In genomic region chr20:10218536-10219451, GRCh38 we compare ENCODE assay signal across 8 cellular contexts. TPM values are rescaled to one million over a fixed set of nuclear protein-coding genes. Genes with fewer than 3 reads are reported as not detected.
DNase-seq lines count a peak whose midpoint lies in the region; ATAC-seq, FAIRE-seq and TF ChIP-seq lines count a peak whose summit lies in the region.

Gene SNAP25 (plus strand): TSS chr20:10218830. CDS start chr20:10275492, 56,662 bp downstream.

- TF ChIP-seq RAD21 in Ishikawa (IDR thresholded peaks at IDR 0.05; ENCODE audit: low read depth): no peak

- H3K9me3 Mint-ChIP-seq in CD4-positive, alpha-beta memory T cell: peaks cover 0 to 13% (median 5%) of the 10 kb centered on the region in 8 donors

- H3K36me3 Mint-ChIP-seq in CD4-positive, alpha-beta memory T cell: no peaks in the 10 kb centered on the region

- peak; percentile 77 to 86 for ATAC-seq in right cardiac atrium

- H3K27me3 ChIP-seq in CD4-positive, alpha-beta memory T cell (ENCODE audit: insufficient read depth, low read length): peaks cover 13% of the 10 kb centered on the region
- H3K27me3 ChIP-seq in ascending aorta (no peaks in the 10 kb centered on the region), right cardiac atrium (ENCODE audit: control insufficient read depth, insufficient read depth) (no peaks in the 10 kb centered on the region), prostate gland (replicated peaks; ENCODE audit: insufficient read depth) (no peaks in the 10 kb centered on the region)

- peak within 1 kb of the TSS in 1 of 2 donors; percentile 50 for H3K4me3 ChIP-seq in CD4-positive, alpha-beta memory T cell (ENCODE audit: low read length in 2 of 2)
- H3K4me3 ChIP-seq in ascending aorta (peak within 1 kb of the TSS; percentile 39 to 72), right cardiac atrium (ENCODE audit: low read length) (peak within 1 kb of the TSS; percentile 30), prostate gland (peak within 1 kb of the TSS; percentile 23 to 29), OCI-LY7 (ENCODE audit: low read depth, low read length, poor library complexity, severe bottlenecking) (no peak within 1 kb of the TSS)

- peak within 1 kb of the TSS in 4 of 7 donors; percentile 19 to 49 (median 44) for H3K27ac Mint-ChIP-seq in CD4-positive, alpha-beta memory T cell

- H2AFZ ChIP-seq in OCI-LY7 (ENCODE audit: low read length): no peak within 1 kb of the TSS

- peak; percentile 29 to 43 (median 39) for DNase-seq in CD4-positive, alpha-beta memory T cell
- DNase-seq in RCC 7860 (ENCODE audit: low spot score): peak; percentile 45
- peak in 1 of 2 donors; percentile 87 for DNase-seq in ascending aorta (ENCODE audit: low spot score in 2 of 2)
- peak; percentile 69 to 86 (median 70) for DNase-seq in right cardiac atrium
- peak; percentile 64 for DNase-seq in prostate gland (ENCODE audit: low spot score)
- DNase-seq in GM03348 (ENCODE audit: low spot score): no peak
- DNase-seq in OCI-LY7 (ENCODE audit: low spot score): no peak

- no peaks in the 10 kb centered on the region for H3K9me3 ChIP-seq in CD4-positive, alpha-beta memory T cell (ENCODE audit: control insufficient read depth in 1 of 2, low read length in 2 of 2)
- H3K9me3 ChIP-seq in ascending aorta (no peaks in the 10 kb centered on the region), right cardiac atrium (ENCODE audit: control insufficient read depth, low read length) (no peaks in the 10 kb centered on the region), prostate gland (no peaks in the 10 kb centered on the region), OCI-LY7 (ENCODE audit: low read length) (no peaks in the 10 kb centered on the region)

- CTCF ChIA-PET in CD4-positive, alpha-beta memory T cell (lab: Charles Lee; ENCODE audit: partially characterized antibody): no interaction called here
- CTCF ChIA-PET in OCI-LY7 (lab: Charles Lee; ENCODE audit: unreplicated experiment): no interaction called here

- no peak within 1 kb of the TSS for H3K4me2 ChIP-seq in OCI-LY7 (ENCODE audit: low read length)

- H3K4me3 Mint-ChIP-seq in CD4-positive, alpha-beta memory T cell: peak within 1 kb of the TSS; percentile 53 to 82 (median 72)

- no peaks in the 10 kb centered on the region for H3K79me2 ChIP-seq in OCI-LY7 (ENCODE audit: insufficient read depth, low read depth, low read length)

- H3K4me1 Mint-ChIP-seq in CD4-positive, alpha-beta memory T cell: peaks cover 7 to 21% (median 11%) of the 10 kb centered on the region in 4 donors

- no peak for TF ChIP-seq POLR2A in prostate gland (IDR thresholded peaks at IDR 0.05)

- WGBS in right cardiac atrium: 1% methylated on average over 53 of the region's 53 CpGs
- under 1% methylated on average over 51 of the region's 53 CpGs for WGBS in prostate gland

- POLR2A ChIA-PET in CD4-positive, alpha-beta memory T cell (lab: Charles Lee; ENCODE audit: partially characterized antibody): no interaction called here
- POLR2A ChIA-PET in OCI-LY7 (lab: Charles Lee): no interaction called here

- H3K4me1 ChIP-seq in CD4-positive, alpha-beta memory T cell (ENCODE audit: insufficient read depth, low read length): peaks cover 11% of the 10 kb centered on the region
- no peaks in the 10 kb centered on the region for H3K4me1 ChIP-seq in ascending aorta
- H3K4me1 ChIP-seq in right cardiac atrium (ENCODE audit: control insufficient read depth, insufficient read depth, low read length): no peaks in the 10 kb centered on the region
- H3K4me1 ChIP-seq in prostate gland (replicated peaks): no peaks in the 10 kb centered on the region
- no peaks in the 10 kb centered on the region for H3K4me1 ChIP-seq in OCI-LY7 (ENCODE audit: insufficient read depth, low read length, poor library complexity, severe bottlenecking)

- intact Hi-C loops in CD4-positive, alpha-beta memory T cell (cut with micrococcal nuclease): no loop called here
- intact Hi-C loops in ascending aorta (cut with DNase I): loop anchor here (1.0 to 10.0 kb wide), 6 partner anchors 46 to 426 kb away; partner anchors contain the start of genes MKKS and SLX4IP
- intact Hi-C loops in right cardiac atrium (cut with DNase I): no loop called here
- intact Hi-C loops in prostate gland (cut with DNase I): loop anchor here (5.0 kb wide), 1 partner anchor 214 kb away; the partner anchor contains the start of gene MKKS
- intact Hi-C loops in OCI-LY7 (cut with micrococcal nuclease; ENCODE audit: unreplicated experiment): no loop called here

- no peaks in the 10 kb centered on the region for H3K36me3 ChIP-seq in CD4-positive, alpha-beta memory T cell (ENCODE audit: insufficient read depth, low read length)
- H3K36me3 ChIP-seq in ascending aorta: no peaks in the 10 kb centered on the region
- H3K36me3 ChIP-seq in prostate gland: no peaks in the 10 kb centered on the region
- no peaks in the 10 kb centered on the region for H3K36me3 ChIP-seq in OCI-LY7 (ENCODE audit: insufficient read depth, low read length)

- H4K20me1 ChIP-seq in OCI-LY7 (ENCODE audit: insufficient read depth, low read length): no peaks in the 10 kb centered on the region

- no TSS peak for BruUV-seq in OCI-LY7 (replicated peaks; lab: Mats Ljungman, UMichigan)

- H3K9me2 ChIP-seq in OCI-LY7 (ENCODE audit: insufficient read depth, low read length): no peaks in the 10 kb centered on the region

- TF ChIP-seq CTCF in ascending aorta (IDR thresholded peaks at IDR 0.05) (no peak), prostate gland (IDR thresholded peaks at IDR 0.05) (no peak), OCI-LY7 (conservative IDR thresholded peaks at IDR 0.05; ENCODE audit: low read length) (no peak)

- TF ChIP-seq EP300 in Ishikawa (IDR thresholded peaks at IDR 0.05; ENCODE audit: borderline replicate concordance): no peak

- no peak within 1 kb of the TSS for H3K27ac ChIP-seq in CD4-positive, alpha-beta memory T cell (ENCODE audit: low read depth, low read length)
- H3K27ac ChIP-seq in ascending aorta (peak within 1 kb of the TSS; percentile 93 to 98), right cardiac atrium (ENCODE audit: low read length) (peak within 1 kb of the TSS; percentile 70), prostate gland (peak within 1 kb of the TSS; percentile 86 to 88), OCI-LY7 (ENCODE audit: low read depth, low read length, poor library complexity, severe bottlenecking) (no peak within 1 kb of the TSS)

- no peak for FAIRE-seq in RCC 7860 (lab: Jason Lieb, UNC)

- H3K27me3 Mint-ChIP-seq in CD4-positive, alpha-beta memory T cell: peaks cover 40 to 53% of the 10 kb centered on the region in 2 donors

TF ChIP-seq in Ishikawa, 13 proteins besides CTCF, POLR2A, EP300 and RAD21:
- TF ChIP-seq NFIC (IDR thresholded peaks at IDR 0.05): no peak
- TF ChIP-seq, protein P1, sequence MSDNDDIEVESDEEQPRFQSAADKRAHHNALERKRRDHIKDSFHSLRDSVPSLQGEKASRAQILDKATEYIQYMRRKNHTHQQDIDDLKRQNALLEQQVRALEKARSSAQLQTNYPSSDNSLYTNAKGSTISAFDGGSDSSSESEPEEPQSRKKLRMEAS (IDR thresholded peaks at IDR 0.05): 0 out of 2 replicates have a peak, but pooled peaks have one; percentile 16
- no peak for TF ChIP-seq CEBPB (IDR thresholded peaks at IDR 0.05)
- TF ChIP-seq EGR1 (IDR thresholded peaks at IDR 0.05): 0 out of 2 replicates have a peak, but pooled peaks have one; percentile 33
- no peak for TF ChIP-seq ZBTB7A (IDR thresholded peaks at IDR 0.05; ENCODE audit: low read depth)
- TF ChIP-seq, protein P2, sequence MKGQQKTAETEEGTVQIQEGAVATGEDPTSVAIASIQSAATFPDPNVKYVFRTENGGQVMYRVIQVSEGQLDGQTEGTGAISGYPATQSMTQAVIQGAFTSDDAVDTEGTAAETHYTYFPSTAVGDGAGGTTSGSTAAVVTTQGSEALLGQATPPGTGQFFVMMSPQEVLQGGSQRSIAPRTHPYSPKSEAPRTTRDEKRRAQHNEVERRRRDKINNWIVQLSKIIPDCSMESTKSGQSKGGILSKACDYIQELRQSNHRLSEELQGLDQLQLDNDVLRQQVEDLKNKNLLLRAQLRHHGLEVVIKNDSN (IDR thresholded peaks at IDR 0.05): no peak
- no peak for TF ChIP-seq TAF1 (IDR thresholded peaks at IDR 0.05; ENCODE audit: low read depth)
- TF ChIP-seq FOXM1 (IDR thresholded peaks at IDR 0.05; ENCODE audit: borderline replicate concordance, low read depth): no peak
- TF ChIP-seq YY1 (IDR thresholded peaks at IDR 0.05; ENCODE audit: low read depth): peak; percentile 95
- no peak for TF ChIP-seq TCF12 (IDR thresholded peaks at IDR 0.05; ENCODE audit: low read depth)
- TF ChIP-seq, protein P3, sequence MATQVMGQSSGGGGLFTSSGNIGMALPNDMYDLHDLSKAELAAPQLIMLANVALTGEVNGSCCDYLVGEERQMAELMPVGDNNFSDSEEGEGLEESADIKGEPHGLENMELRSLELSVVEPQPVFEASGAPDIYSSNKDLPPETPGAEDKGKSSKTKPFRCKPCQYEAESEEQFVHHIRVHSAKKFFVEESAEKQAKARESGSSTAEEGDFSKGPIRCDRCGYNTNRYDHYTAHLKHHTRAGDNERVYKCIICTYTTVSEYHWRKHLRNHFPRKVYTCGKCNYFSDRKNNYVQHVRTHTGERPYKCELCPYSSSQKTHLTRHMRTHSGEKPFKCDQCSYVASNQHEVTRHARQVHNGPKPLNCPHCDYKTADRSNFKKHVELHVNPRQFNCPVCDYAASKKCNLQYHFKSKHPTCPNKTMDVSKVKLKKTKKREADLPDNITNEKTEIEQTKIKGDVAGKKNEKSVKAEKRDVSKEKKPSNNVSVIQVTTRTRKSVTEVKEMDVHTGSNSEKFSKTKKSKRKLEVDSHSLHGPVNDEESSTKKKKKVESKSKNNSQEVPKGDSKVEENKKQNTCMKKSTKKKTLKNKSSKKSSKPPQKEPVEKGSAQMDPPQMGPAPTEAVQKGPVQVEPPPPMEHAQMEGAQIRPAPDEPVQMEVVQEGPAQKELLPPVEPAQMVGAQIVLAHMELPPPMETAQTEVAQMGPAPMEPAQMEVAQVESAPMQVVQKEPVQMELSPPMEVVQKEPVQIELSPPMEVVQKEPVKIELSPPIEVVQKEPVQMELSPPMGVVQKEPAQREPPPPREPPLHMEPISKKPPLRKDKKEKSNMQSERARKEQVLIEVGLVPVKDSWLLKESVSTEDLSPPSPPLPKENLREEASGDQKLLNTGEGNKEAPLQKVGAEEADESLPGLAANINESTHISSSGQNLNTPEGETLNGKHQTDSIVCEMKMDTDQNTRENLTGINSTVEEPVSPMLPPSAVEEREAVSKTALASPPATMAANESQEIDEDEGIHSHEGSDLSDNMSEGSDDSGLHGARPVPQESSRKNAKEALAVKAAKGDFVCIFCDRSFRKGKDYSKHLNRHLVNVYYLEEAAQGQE (IDR thresholded peaks at IDR 0.05; ENCODE audit: low read depth): no peak
- peak; percentile 62 for TF ChIP-seq CREB1 (IDR thresholded peaks at IDR 0.05; ENCODE audit: low read depth)
- no peak for TF ChIP-seq TEAD4 (IDR thresholded peaks at IDR 0.05)

RNA-seq across cellular contexts. Expression of gene SNAP25, which starts in this region (rescaled TPM):
- total RNA-seq in CD4-positive, alpha-beta memory T cell: not detected
- polyA plus RNA-seq in CD4-positive, alpha-beta memory T cell: under 1 TPM in 1 of 2 donors, not detected in 1; 0.14 TPM
- total RNA-seq in ascending aorta (0.43 TPM), right cardiac atrium (1 to 10 TPM; 1.9 to 9.0 (median 2.4) TPM), prostate gland (1 to 10 TPM; 2.1 to 10.0 TPM), OCI-LY7 (2022) (not detected in 2 replicates)
- 1.8 TPM for polyA plus RNA-seq in right cardiac atrium
- total RNA-seq in OCI-LY7 (2014; rRNA removed; shearing (Covaris generic)): not detected in 2 replicates

Comparison
In these comparisons a context has a peak if more than half of its experiments do, and no peak if none do; other contexts are left out.
1. Peak in DNase-seq in CD4-positive, alpha-beta memory T cell; RNA of the gene not detected or under 1 TPM.
2. DNase-seq: peak in RCC 7860 (single experiment), right cardiac atrium (3 of 3) and prostate gland (single experiment); none in GM03348 (single experiment) and OCI-LY7 (single experiment).
3. H3K27ac ChIP-seq: peak in ascending aorta (2 of 2), right cardiac atrium (single experiment) and prostate gland (2 of 2); none in CD4-positive, alpha-beta memory T cell (single experiment) and OCI-LY7 (single experiment).
4. intact Hi-C loops: an anchor here in ascending aorta (1.0 to 10.0 kb wide) and prostate gland (5.0 kb wide); none called in CD4-positive, alpha-beta memory T cell, right cardiac atrium and OCI-LY7.